ENCODE assay signal across 8 cellular contexts in genomic region chr12:98373019-98373554, GRCh38.
DNase-seq lines count a peak whose midpoint lies in the region; ATAC-seq and TF ChIP-seq lines count a peak whose summit lies in the region.

No MANE protein-coding gene starts in this region.

- TF ChIP-seq CTCF in foreskin fibroblast (IDR thresholded peaks at IDR 0.05; ENCODE audit: low read depth, low read length), result peak; percentile 50

- peak; percentile 53 for ATAC-seq in GM19328 (IDR thresholded peaks at IDR 0.05; ENCODE audit: unreplicated experiment)

- H3K9ac ChIP-seq in SK-N-MC (ENCODE audit: insufficient read length), result no peak overlapping the region

- H3K27ac ChIP-seq in SK-N-MC, result no peak overlapping the region; the same call in 1 of the 2 replicates

- no peaks in the 10 kb centered on the region for H3K9me3 ChIP-seq in SK-N-MC (ENCODE audit: low read depth, low read length)

- H3K36me3 ChIP-seq in SK-N-MC (ENCODE audit: insufficient read depth, low read length), result no peaks in the 10 kb centered on the region

- no peak overlapping the region for H3K4me3 ChIP-seq in SK-N-MC
- H3K4me3 ChIP-seq in foreskin fibroblast (ENCODE audit: low read depth in 1 of 2, low read length in 2 of 2), result no peak overlapping the region

- DNase-seq in Ammon's horn (ENCODE audit: low spot score), result peak; percentile 59
- peak; percentile 60 for DNase-seq in NCI-H1417 treated with DMSO at 0.1 percent for 48 hours (lab: John Stamatoyannopoulos, UW)
- peak; percentile 81 for DNase-seq in SK-N-MC (ENCODE audit: low read depth, low spot score)
- DNase-seq in foreskin fibroblast, result peak; percentile 10 to 48
- peak; percentile 80 for DNase-seq in superior temporal gyrus (ENCODE audit: extremely low spot score)
- no peak for DNase-seq in activated CD4-positive, CD25-positive, alpha-beta regulatory T cell treated with anti-CD3 and anti-CD28 coated beads, Interleukin-2, amount 50 U/mL, for 72 hours
- DNase-seq in ecto neural progenitor cell (ENCODE audit: low spot score), result no peak

Comparison
In these comparisons a context has a peak if more than half of its experiments do, and no peak if none do; other contexts are left out.
1. DNase-seq: peak in Ammon's horn (single experiment), NCI-H1417 treated with DMSO at 0.1 percent for 48 hours (single experiment), SK-N-MC (single experiment), foreskin fibroblast (2 of 2) and superior temporal gyrus (single experiment); none in activated CD4-positive, CD25-positive, alpha-beta regulatory T cell treated with anti-CD3 and anti-CD28 coated beads, Interleukin-2, amount 50 U/mL, for 72 hours (single experiment) and ecto neural progenitor cell (single experiment).